Comparison of ENCODE assay signal across 6 cellular contexts in genomic region chr2:97016765-97017164, GRCh38. TPM values are rescaled to one million over a fixed set of nuclear protein-coding genes. Genes with fewer than 3 reads are reported as not detected.
"Had no signal": no experiment of that assay in that cellular context is flagged by ENCODE, and none has a peak within 500 bp of the region (broad histone marks: within the 10 kb centered on the region; RNA-seq: fewer than 3 reads in every experiment).

No MANE protein-coding gene starts in this region.

RNA-seq across cellular contexts. Expression of gene FAM178B, which starts 30.4 kb away (rescaled TPM):
- total RNA-seq: activated B cell treated with CpG ODN at 0.5 μM for 24 hours; activated T-helper 1 cell treated with anti-CD3 and anti-CD28 coated beads, Interleukin-12 subunit alpha, Interleukin-12 subunit beta, Interleukin-2, Interleukin-4 antibody, amounts not matched to agents 30 ng/mL and 10 ng/mL and 1 ng/mL, durations not matched to agents 14 hours and 24 hours and 36 hours; astrocyte; body of pancreas; MCF 10A; NCI-H460 had no signal
